ENCODE assay signal across 19 cellular contexts in the genomic region with DNA sequence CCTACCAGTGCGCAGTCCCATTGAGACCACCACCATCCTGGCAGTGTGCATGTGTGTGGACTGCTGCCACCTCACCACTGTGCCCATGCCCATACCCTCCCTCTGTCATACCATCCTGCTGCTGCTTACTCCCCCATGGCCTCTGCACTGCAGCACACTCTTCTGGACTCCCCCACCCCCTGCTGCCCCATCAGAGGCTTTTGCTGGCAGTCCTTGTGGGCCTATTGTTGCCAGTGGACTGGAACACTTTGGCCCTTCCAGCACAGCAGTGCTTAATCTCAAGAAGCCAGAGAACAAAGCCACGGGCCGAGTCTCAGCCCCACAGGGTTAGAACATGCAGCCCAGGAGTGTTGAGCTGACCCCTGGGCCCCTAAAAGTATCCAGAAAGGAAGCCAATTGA. TPM values are rescaled to one million over a fixed set of nuclear protein-coding genes. Genes with fewer than 3 reads are reported as not detected.
DNase-seq lines count a peak whose midpoint lies in the region; ATAC-seq, FAIRE-seq and TF ChIP-seq lines count a peak whose summit lies in the region.
"Had no signal": no experiment of that assay in that cellular context is flagged by ENCODE, and none has a peak within 500 bp of the region (broad histone marks: within the 10 kb centered on the region; RNA-seq: fewer than 3 reads in every experiment).

No MANE protein-coding gene starts in this region.

- TF ChIP-seq POLR2A in H1 (IDR thresholded peaks at IDR 0.05; ENCODE audit: control extremely low read depth in 1 of 2, low read depth in 2 of 2, low read length in 2 of 2), result no peak
- TF ChIP-seq POLR2A in testis (IDR thresholded peaks at IDR 0.05), result no peak

- 0 out of 4 replicates have a peak, but pooled peaks cover 0 to 3% of the 10 kb centered on the region in 2 experiments for H3K9me3 ChIP-seq in H1 (ENCODE audit: insufficient read depth in 2 of 2, low read depth in 1 of 2, low read length in 1 of 2)
- no peaks in the 10 kb centered on the region for H3K9me3 ChIP-seq in neural progenitor cell (ENCODE audit: low read depth)
- no peaks in the 10 kb centered on the region for H3K9me3 ChIP-seq in testis
- no peaks in the 10 kb centered on the region for H3K9me3 ChIP-seq in colonic mucosa
- H3K9me3 ChIP-seq: BE2C, Caco-2 had no signal

- H3K4me2 ChIP-seq in H1 (ENCODE audit: insufficient read depth in 1 of 2, low read depth in 2 of 2, low read length in 2 of 2) (no peak overlapping the region), neural progenitor cell (no peak overlapping the region)

- peak overlapping the region; percentile 43 for H3K4me3 Mint-ChIP-seq in neural progenitor cell
- H3K4me3 Mint-ChIP-seq: CD4-positive, CD25-positive, alpha-beta regulatory T cell had no signal

- no peak overlapping the region for H4K8ac ChIP-seq in H1 (ENCODE audit: extremely low read depth, insufficient read depth, low read length)

- ATAC-seq in left ventricle myocardium superior, result peak; percentile 30
- no peak for ATAC-seq in left cardiac atrium

- H2BK15ac ChIP-seq in H1 (ENCODE audit: low read length), result no peak overlapping the region

- TF ChIP-seq CTCF in H1 (IDR thresholded peaks at IDR 0.05; ENCODE audit: control extremely low read depth in 1 of 3, insufficient read depth in 1 of 3, low read depth in 1 of 3, low read length in 3 of 3) (no peak), neural progenitor cell (IDR thresholded peaks at IDR 0.05) (no peak), testis (IDR thresholded peaks at IDR 0.05) (no peak), colonic mucosa (IDR thresholded peaks at IDR 0.05) (no peak)

- no peak for TF ChIP-seq EP300 in H1 (IDR thresholded peaks at IDR 0.05; ENCODE audit: borderline replicate concordance in 1 of 2, low read depth in 2 of 2, low read length in 2 of 2)

- no peak overlapping the region for H3K9ac ChIP-seq in H1 (replicated peaks in 1 of 4; ENCODE audit: extremely low read depth in 1 of 4, low read depth in 3 of 4, low read length in 3 of 4)
- H3K9ac ChIP-seq in neural progenitor cell, result no peak overlapping the region
- no peak overlapping the region for H3K9ac ChIP-seq in colonic mucosa (ENCODE audit: low read depth in 2 of 2, low read length in 2 of 2)
- H3K9ac ChIP-seq: GM23248 had no signal

- no peak overlapping the region for H2BK20ac ChIP-seq in H1 (ENCODE audit: low read length)

- H3K4ac ChIP-seq in H1 (replicated peaks; ENCODE audit: insufficient read length, low read depth, low read length), result no peak overlapping the region

- H3K9me3 Mint-ChIP-seq in neural progenitor cell, result peaks cover 8% of the 10 kb centered on the region

- H4K5ac ChIP-seq in H1 (ENCODE audit: insufficient read length, low read depth, low read length), result no peak overlapping the region

- H3K4me1 ChIP-seq in H1 (replicated peaks in 1 of 4; ENCODE audit: control insufficient read depth in 3 of 4, insufficient read depth in 4 of 4, low read length in 3 of 4), result no peaks in the 10 kb centered on the region
- peaks cover 4% of the 10 kb centered on the region for H3K4me1 ChIP-seq in neural progenitor cell
- H3K4me1 ChIP-seq in testis, result peaks cover 7% of the 10 kb centered on the region
- no peaks in the 10 kb centered on the region for H3K4me1 ChIP-seq in colonic mucosa
- H3K4me1 ChIP-seq: BE2C, Caco-2 had no signal

- no peak overlapping the region for H3K14ac ChIP-seq in H1 (ENCODE audit: insufficient read length)

- H3K79me2 ChIP-seq in H1 (ENCODE audit: control insufficient read depth in 1 of 2, insufficient read depth in 2 of 2, low read length in 2 of 2), result no peaks in the 10 kb centered on the region
- H3K79me2 ChIP-seq in neural progenitor cell (ENCODE audit: low read depth), result no peaks in the 10 kb centered on the region

- H2BK120ac ChIP-seq in H1 (replicated peaks; ENCODE audit: low read depth, low read length), result no peak overlapping the region

- CTCF ChIA-PET in H1 (lab: Charles Lee; ENCODE audit: partially characterized antibody), result interaction anchor here (0.6 to 1.3 kb wide), 2 partner anchors 68 to 237 kb away, joined by 3 read pairs; no protein-coding TSS in a partner anchor

- H3K27me3 ChIP-seq in H1 (replicated peaks in 1 of 4; ENCODE audit: control insufficient read depth in 3 of 4, extremely low read depth in 1 of 4, insufficient read depth in 3 of 4, low read length in 3 of 4), result no peaks in the 10 kb centered on the region
- H3K27me3 ChIP-seq in neural progenitor cell, result no peaks in the 10 kb centered on the region
- H3K27me3 ChIP-seq in testis, result no peaks in the 10 kb centered on the region
- no peaks in the 10 kb centered on the region for H3K27me3 ChIP-seq in colonic mucosa
- H3K27me3 ChIP-seq: BE2C had no signal

- intact Hi-C loops in left ventricle myocardium superior (cut with micrococcal nuclease), result no loop called here
- intact Hi-C loops in left cardiac atrium (cut with DNase I), result no loop called here
- intact Hi-C loops in testis (cut with DNase I; ENCODE audit: low total_unique reads), result no loop called here
- intact Hi-C loops in colonic mucosa (cut with DNase I), result no loop called here

- no peak for FAIRE-seq in H1 (lab: Jason Lieb, UNC)
- FAIRE-seq: D721Med, G401.6, GM12891, H54 had no signal

- H3K4me1 Mint-ChIP-seq in neural progenitor cell, result peaks cover 6% of the 10 kb centered on the region
- H3K4me1 Mint-ChIP-seq: CD4-positive, CD25-positive, alpha-beta regulatory T cell had no signal

- peak overlapping the region; percentile 42 for H4K91ac ChIP-seq in H1 (replicated peaks; ENCODE audit: insufficient read length, low read length)

- H3K36me3 ChIP-seq in H1 (ENCODE audit: control insufficient read depth in 2 of 4, insufficient read depth in 4 of 4, low read length in 3 of 4) (no peaks in the 10 kb centered on the region), neural progenitor cell (no peaks in the 10 kb centered on the region), testis (ENCODE audit: low read depth, missing control alignments) (no peaks in the 10 kb centered on the region), colonic mucosa (no peaks in the 10 kb centered on the region)
- H3K36me3 ChIP-seq: BE2C had no signal

- WGBS in H1 (ENCODE audit: extremely low coverage in 1 of 2, insufficient coverage in 1 of 2, insufficient read length in 1 of 2, insufficient replicate concordance in 2 of 2, low coverage in 1 of 2, low lambda C conversion rate in 2 of 2, missing lambda C conversion rate in 1 of 2), 2 experiments, result 92% methylated on average over 3 of the region's 3 CpGs; no CpG with 5 or more reads in 1 of the 2 experiments
- 46 to 47% methylated on average over 3 of the region's 3 CpGs for WGBS in testis, 2 donors

- H3K27me3 Mint-ChIP-seq in neural progenitor cell (ENCODE audit: insufficient read depth, low read depth), result peaks cover 4% of the 10 kb centered on the region
- H3K27me3 Mint-ChIP-seq: CD4-positive, CD25-positive, alpha-beta regulatory T cell had no signal

- peak overlapping the region; percentile 45 for H3K27ac Mint-ChIP-seq in neural progenitor cell
- H3K27ac Mint-ChIP-seq: CD4-positive, CD25-positive, alpha-beta regulatory T cell had no signal

- H2AFZ ChIP-seq in H1 (ENCODE audit: low read length) (no peak overlapping the region), neural progenitor cell (replicated peaks) (no peak overlapping the region)
- H2AFZ ChIP-seq: GM23248 had no signal

- no peak overlapping the region for H3K18ac ChIP-seq in H1 (ENCODE audit: extremely low read depth, low read length)

- no peak overlapping the region for H3K27ac ChIP-seq in H1 (ENCODE audit: low read depth, low read length)
- H3K27ac ChIP-seq in neural progenitor cell, result no peak overlapping the region
- H3K27ac ChIP-seq in testis, result no peak overlapping the region
- H3K27ac ChIP-seq in colonic mucosa, result no peak overlapping the region
- H3K27ac ChIP-seq: GM23248 had no signal

- H3F3A ChIP-seq in neural progenitor cell (ENCODE audit: low read depth), result no peaks in the 10 kb centered on the region

- H3K36me3 Mint-ChIP-seq in neural progenitor cell, result no peaks in the 10 kb centered on the region
- H3K36me3 Mint-ChIP-seq: CD4-positive, CD25-positive, alpha-beta regulatory T cell had no signal

- H2AK5ac ChIP-seq in H1 (ENCODE audit: low read depth, low read length), result no peak overlapping the region

- no peaks in the 10 kb centered on the region for H4K20me1 ChIP-seq in H1 (replicated peaks in 1 of 2; ENCODE audit: control insufficient read depth in 1 of 2, insufficient read depth in 2 of 2, low read length in 2 of 2)
- H4K20me1 ChIP-seq in neural progenitor cell (ENCODE audit: low read depth), result no peaks in the 10 kb centered on the region

- no peaks in the 10 kb centered on the region for H3K79me1 ChIP-seq in H1 (ENCODE audit: low read depth, low read length)

- DNase-seq in left ventricle myocardium superior (no peak), left cardiac atrium (no peak), H1 (ENCODE audit: low read depth in 1 of 2, low spot score in 2 of 2) (no peak), neural progenitor cell (ENCODE audit: low spot score) (peak; percentile 32), testis (peak; percentile 77), mucosa of gallbladder (ENCODE audit: low spot score) (no peak), NCI-H1048 (lab: John Stamatoyannopoulos, UW) (no peak), colonic mucosa (no peak)
- DNase-seq: ACHN; BE2C; C1 segment of cervical spinal cord; Caco-2; CD4-positive, CD25-positive, alpha-beta regulatory T cell; GM23248; HCEC 1CT had no signal

- H3K23ac ChIP-seq in H1 (ENCODE audit: insufficient read length), result no peak overlapping the region

- H3K56ac ChIP-seq in H1 (replicated peaks; ENCODE audit: insufficient read length, low read depth, low read length), result no peak overlapping the region

- POLR2A ChIA-PET in H1 (lab: Charles Lee; ENCODE audit: partially characterized antibody), result no interaction called here

- no peaks in the 10 kb centered on the region for H3K23me2 ChIP-seq in H1 (ENCODE audit: low read depth, low read length)

- no peak for TF ChIP-seq RAD21 in H1 (IDR thresholded peaks at IDR 0.05 in 1 of 2, conservative IDR thresholded peaks at IDR 0.05 in 1 of 2; ENCODE audit: low read depth in 2 of 2, low read length in 2 of 2)

- H2BK5ac ChIP-seq in H1 (ENCODE audit: low read depth, low read length), result no peak overlapping the region

- no peak overlapping the region for H2BK12ac ChIP-seq in H1 (ENCODE audit: low read depth, low read length)

- H3K4me3 ChIP-seq in H1 (ENCODE audit: extremely low read depth in 1 of 4, insufficient read depth in 2 of 4, low read depth in 3 of 4, low read length in 4 of 4) (no peak overlapping the region), neural progenitor cell (no peak overlapping the region), testis (no peak overlapping the region), colonic mucosa (no peak overlapping the region)
- H3K4me3 ChIP-seq: GM23248 had no signal

RNA-seq across cellular contexts. Expression of gene IVNS1ABP, which starts 41.9 kb away (rescaled TPM):
- total RNA-seq in left ventricle myocardium superior, result 80.3 TPM
- 10 to 100 TPM; 33.2 to 33.3 TPM for total RNA-seq in left cardiac atrium
- 175 and 189 TPM in 2 replicates for total RNA-seq in H1 (2021; fragmentation: NEBNext Ultra II Directional; extraction: Animal tissue kit (Norgen Biotek cat#: 25700))
- polyA plus RNA-seq in H1 (2011; rRNA removed), result 39.5 and 65.9 TPM in 2 replicates
- 98.8 TPM for polyA plus RNA-seq in H1 (2011; cell fraction: cytosol; rRNA removed)
- 76.7 TPM for polyA plus RNA-seq in H1 (2011; cell fraction: nucleus; rRNA removed)
- 104 to 169 TPM (median 115 TPM) in 4 replicates for polyA plus RNA-seq in H1 (2012, experiment 1 of 2)
- 9.5 TPM for polyA plus RNA-seq in H1 (2012, experiment 2 of 2)
- 97.1 TPM for polyA plus RNA-seq in H1 (2013, experiment 1 of 2)
- polyA plus RNA-seq in H1 (2013, experiment 2 of 2), result 94.0 TPM
- polyA minus RNA-seq in H1 (2011; rRNA and poly(A)+ RNA removed), result 137 and 260 TPM in 2 replicates
- 63.5 TPM for polyA minus RNA-seq in H1 (2011; cell fraction: cytosol; rRNA and poly(A)+ RNA removed)
- polyA minus RNA-seq in H1 (2011; cell fraction: nucleus; rRNA and poly(A)+ RNA removed), result 394 TPM
- total RNA-seq in neural progenitor cell (ENCODE audit: low replicate concordance), result 136 and 193 TPM in 2 replicates
- total RNA-seq in testis, result 10 to 100 TPM; 78.3 to 94.6 TPM
- polyA plus RNA-seq in testis (ENCODE audit: insufficient read depth, low read depth, low replicate concordance), result 58.9 TPM
- total RNA-seq in mucosa of gallbladder, result 85.7 TPM
- 100 to 1,000 TPM in 1 of 2 donors, 10 to 100 TPM in 1; 87.2 to 141 TPM for total RNA-seq in colonic mucosa

Comparison
In these comparisons a context has a peak if more than half of its experiments do, and no peak if none do; other contexts are left out.
1. DNase-seq: peak in neural progenitor cell (single experiment) and testis (single experiment); none in left ventricle myocardium superior (single experiment), left cardiac atrium (single experiment), H1 (0 of 2), mucosa of gallbladder (single experiment), NCI-H1048 (single experiment) and colonic mucosa (single experiment).